20 cellular contexts compared by ENCODE assay signal in genomic region chr5:178537467-178538381, GRCh38. TPM values are rescaled to one million over a fixed set of nuclear protein-coding genes. Genes with fewer than 3 reads are reported as not detected.
DNase-seq lines count a peak whose midpoint lies in the region; FAIRE-seq and TF ChIP-seq lines count a peak whose summit lies in the region.
"Had no signal": no experiment of that assay in that cellular context is flagged by ENCODE, and none has a peak within 500 bp of the region (broad histone marks: within the 10 kb centered on the region; RNA-seq: fewer than 3 reads in every experiment).

No MANE protein-coding gene starts in this region.

- H3K4me3 Mint-ChIP-seq in nephron progenitor cell, result peak overlapping the region; percentile 6
- H3K4me3 Mint-ChIP-seq: CD8-positive, alpha-beta memory T cell had no signal

- no peak overlapping the region for H3K18ac ChIP-seq in H1 (ENCODE audit: extremely low read depth, low read length)

- 0 out of 2 replicates have a peak overlapping the region, but pooled peaks have one; percentile 3 for H2AK5ac ChIP-seq in H1 (ENCODE audit: low read depth, low read length)

- 88% methylated on average over 31 of the region's 31 CpGs; no CpG with 5 or more reads in 1 of the 2 experiments for WGBS in H1 (ENCODE audit: extremely low coverage in 1 of 2, insufficient coverage in 1 of 2, insufficient read length in 1 of 2, insufficient replicate concordance in 2 of 2, low coverage in 1 of 2, low lambda C conversion rate in 2 of 2, missing lambda C conversion rate in 1 of 2), 2 experiments
- WGBS in ovary, 3 donors, result 72 to 82% (median 74%) methylated on average over 31 of the region's 31 CpGs

- no peaks in the 10 kb centered on the region for H3K36me3 ChIP-seq in H1 (ENCODE audit: control insufficient read depth in 2 of 4, insufficient read depth in 4 of 4, low read length in 3 of 4)
- no peaks in the 10 kb centered on the region for H3K36me3 ChIP-seq in stomach smooth muscle (ENCODE audit: control insufficient read depth in 2 of 2, insufficient read depth in 2 of 2, low read length in 2 of 2)
- no peaks in the 10 kb centered on the region for H3K36me3 ChIP-seq in ovary
- H3K36me3 ChIP-seq: SJSA1 had no signal

- H3K27me3 ChIP-seq in H1 (replicated peaks in 1 of 4; ENCODE audit: control insufficient read depth in 3 of 4, extremely low read depth in 1 of 4, insufficient read depth in 3 of 4, low read length in 3 of 4) (no peaks in the 10 kb centered on the region), stomach smooth muscle (ENCODE audit: control insufficient read depth in 1 of 2, insufficient read depth in 2 of 2, low read length in 2 of 2) (no peaks in the 10 kb centered on the region), ovary (no peaks in the 10 kb centered on the region)
- H3K27me3 ChIP-seq: SJSA1 had no signal

- no peaks in the 10 kb centered on the region for H3K9me3 Mint-ChIP-seq in nephron progenitor cell
- H3K9me3 Mint-ChIP-seq: CD8-positive, alpha-beta memory T cell had no signal

- H3K79me1 ChIP-seq in H1 (ENCODE audit: low read depth, low read length), result no peaks in the 10 kb centered on the region; the same call in 1 of the 2 replicates

- no peaks in the 10 kb centered on the region for H3K36me3 Mint-ChIP-seq in nephron progenitor cell (ENCODE audit: low read depth)
- H3K36me3 Mint-ChIP-seq: CD8-positive, alpha-beta memory T cell had no signal

- H3K4me1 Mint-ChIP-seq in nephron progenitor cell, result peaks cover 53% of the 10 kb centered on the region
- H3K4me1 Mint-ChIP-seq: CD8-positive, alpha-beta memory T cell had no signal

- 0 out of 2 replicates have a peak overlapping the region, but pooled peaks have one; percentile 51 for H2BK15ac ChIP-seq in H1 (ENCODE audit: low read length)

- TF ChIP-seq EP300 in H1 (IDR thresholded peaks at IDR 0.05; ENCODE audit: borderline replicate concordance in 1 of 2, low read depth in 2 of 2, low read length in 2 of 2), result no peak
- no peak for TF ChIP-seq EP300 in ovary (IDR thresholded peaks at IDR 0.05)

- POLR2A ChIA-PET in H1 (lab: Charles Lee; ENCODE audit: partially characterized antibody), result interaction anchor here (1.4 kb wide), 1 partner anchor 14 kb away, joined by 3 read pairs; no protein-coding TSS in a partner anchor

- H3K9me3 ChIP-seq in H1 (ENCODE audit: insufficient read depth in 2 of 2, low read depth in 1 of 2, low read length in 1 of 2), result no peaks in the 10 kb centered on the region
- no peaks in the 10 kb centered on the region for H3K9me3 ChIP-seq in stomach smooth muscle (ENCODE audit: control insufficient read depth in 2 of 2, low read length in 2 of 2)
- no peaks in the 10 kb centered on the region for H3K9me3 ChIP-seq in ovary

- no peaks in the 10 kb centered on the region for H3K23me2 ChIP-seq in H1 (ENCODE audit: low read depth, low read length)

- peak; percentile 20 for DNase-seq in SIG-M5 treated with dmso at 0.1 percent for 504 hours (lab: John Stamatoyannopoulos, UW; ENCODE audit: unreplicated experiment)
- no peak for DNase-seq in SIG-M5 (lab: John Stamatoyannopoulos, UW)
- no peak for DNase-seq in H1 (ENCODE audit: low read depth in 1 of 2, low spot score in 2 of 2)
- DNase-seq in nephron progenitor cell, result no peak
- DNase-seq in activated CD4-positive, alpha-beta T cell treated with anti-CD3 and anti-CD28 coated beads, Interleukin-2, amount 50 U/mL, for 48 hours, result no peak
- DNase-seq in activated gamma-delta T cell treated with Interleukin-2 at 50 U/mL for 16 hours, result no peak
- DNase-seq in ovary, result no peak
- DNase-seq: CD8-positive, alpha-beta memory T cell; GF-D8; NCI-H187; NCI-H345; NCI-H526; OCI-M1 had no signal

- H3K79me2 ChIP-seq in H1 (ENCODE audit: control insufficient read depth in 1 of 2, insufficient read depth in 2 of 2, low read length in 2 of 2), result no peaks in the 10 kb centered on the region

- H3K4me3 ChIP-seq in H1 (ENCODE audit: extremely low read depth in 1 of 4, insufficient read depth in 2 of 4, low read depth in 3 of 4, low read length in 4 of 4), result no peak overlapping the region
- H3K4me3 ChIP-seq in stomach smooth muscle (ENCODE audit: low read length in 2 of 2), result no peak overlapping the region
- H3K4me3 ChIP-seq in ovary, result no peak overlapping the region
- H3K4me3 ChIP-seq: SJSA1 had no signal

- TF ChIP-seq RAD21 in H1 (IDR thresholded peaks at IDR 0.05 in 1 of 2, conservative IDR thresholded peaks at IDR 0.05 in 1 of 2; ENCODE audit: low read depth in 2 of 2, low read length in 2 of 2), result no peak

- intact Hi-C loops in ovary (cut with DNase I), result no loop called here

- H2BK12ac ChIP-seq in H1 (ENCODE audit: low read depth, low read length), result peak overlapping the region; percentile 71; the same call in 1 of the 2 replicates

- TF ChIP-seq POLR2A in H1 (IDR thresholded peaks at IDR 0.05; ENCODE audit: control extremely low read depth in 1 of 2, low read depth in 2 of 2, low read length in 2 of 2), result no peak
- no peak for TF ChIP-seq POLR2A in ovary (IDR thresholded peaks at IDR 0.05)

- CTCF ChIA-PET in H1 (lab: Charles Lee; ENCODE audit: partially characterized antibody), result interaction anchor here (1.1 to 1.7 kb wide), 4 partner anchors 14 to 19 kb away, joined by 3 to 7 read pairs (median 3); no protein-coding TSS in a partner anchor

- H2BK5ac ChIP-seq in H1 (ENCODE audit: low read depth, low read length), result 0 out of 2 replicates have a peak overlapping the region, but pooled peaks have one; percentile 7

- H3K27me3 Mint-ChIP-seq in nephron progenitor cell (ENCODE audit: low read depth, poor library complexity), result peaks cover 8% of the 10 kb centered on the region

- H4K5ac ChIP-seq in H1 (ENCODE audit: insufficient read length, low read depth, low read length), result no peak overlapping the region

- FAIRE-seq in H1 (lab: Jason Lieb, UNC), result peak; percentile 58
- FAIRE-seq: GM12892, H54 had no signal

- peaks cover 0 to 2% (median 0%) of the 10 kb centered on the region in 4 experiments; a peak in 1 of 7 replicates for H3K4me1 ChIP-seq in H1 (replicated peaks in 1 of 4; ENCODE audit: control insufficient read depth in 3 of 4, insufficient read depth in 4 of 4, low read length in 3 of 4)
- H3K4me1 ChIP-seq in stomach smooth muscle (ENCODE audit: control insufficient read depth, insufficient read depth, low read length), result peaks cover 16% of the 10 kb centered on the region
- peaks cover 6% of the 10 kb centered on the region for H3K4me1 ChIP-seq in ovary (ENCODE audit: insufficient read depth)
- H3K4me1 ChIP-seq: SJSA1 had no signal

- H3K9ac ChIP-seq in H1 (replicated peaks in 1 of 4; ENCODE audit: extremely low read depth in 1 of 4, low read depth in 3 of 4, low read length in 3 of 4) (no peak overlapping the region), stomach smooth muscle (ENCODE audit: low read length in 2 of 2) (no peak overlapping the region)

- no peak overlapping the region for H3K23ac ChIP-seq in H1 (ENCODE audit: insufficient read length)

- H2AFZ ChIP-seq in H1 (ENCODE audit: low read length), result no peak overlapping the region

- no peak for TF ChIP-seq CTCF in H1 (IDR thresholded peaks at IDR 0.05; ENCODE audit: control extremely low read depth in 1 of 3, insufficient read depth in 1 of 3, low read depth in 1 of 3, low read length in 3 of 3)
- TF ChIP-seq CTCF in nephron progenitor cell (IDR thresholded peaks at IDR 0.05), result no peak
- TF ChIP-seq CTCF in ovary (IDR thresholded peaks at IDR 0.05), result no peak

- H3K14ac ChIP-seq in H1 (ENCODE audit: insufficient read length), result no peak overlapping the region

- H4K91ac ChIP-seq in H1 (replicated peaks; ENCODE audit: insufficient read length, low read length), result no peak overlapping the region

- no peak overlapping the region for H3K56ac ChIP-seq in H1 (replicated peaks; ENCODE audit: insufficient read length, low read depth, low read length)

- H3K4me2 ChIP-seq in H1 (ENCODE audit: insufficient read depth in 1 of 2, low read depth in 2 of 2, low read length in 2 of 2), result no peak overlapping the region

- no peak overlapping the region for H3K27ac ChIP-seq in H1 (ENCODE audit: low read depth, low read length)
- H3K27ac ChIP-seq in stomach smooth muscle (ENCODE audit: low read length), result peak overlapping the region; percentile 46
- no peak overlapping the region for H3K27ac ChIP-seq in ovary
- H3K27ac ChIP-seq: RWPE1, SJSA1 had no signal

- H3K27ac Mint-ChIP-seq in nephron progenitor cell, result peak overlapping the region; percentile 86
- H3K27ac Mint-ChIP-seq: CD8-positive, alpha-beta memory T cell had no signal

- H2BK20ac ChIP-seq in H1 (ENCODE audit: low read length), result no peak overlapping the region

- no peak overlapping the region for H4K8ac ChIP-seq in H1 (ENCODE audit: extremely low read depth, insufficient read depth, low read length)

- H4K20me1 ChIP-seq in H1 (replicated peaks in 1 of 2; ENCODE audit: control insufficient read depth in 1 of 2, insufficient read depth in 2 of 2, low read length in 2 of 2), result no peaks in the 10 kb centered on the region

- no peak overlapping the region for H3K4ac ChIP-seq in H1 (replicated peaks; ENCODE audit: insufficient read length, low read depth, low read length)

- no peak overlapping the region for H2BK120ac ChIP-seq in H1 (replicated peaks; ENCODE audit: low read depth, low read length)

TF ChIP-seq in H1, 55 proteins besides CTCF, POLR2A, EP300 and RAD21 (continues in another document):
- TF ChIP-seq BCL11A (IDR thresholded peaks at IDR 0.05; ENCODE audit: low read depth in 2 of 2, low read length in 2 of 2), result no peak
- no peak for TF ChIP-seq FOSL1 (IDR thresholded peaks at IDR 0.05; ENCODE audit: insufficient read depth, low read depth, low read length)
- TF ChIP-seq HDAC6 (IDR thresholded peaks at IDR 0.05; ENCODE audit: low read depth, low read length), result no peak
- no peak for TF ChIP-seq RNF2 (IDR thresholded peaks at IDR 0.05; ENCODE audit: borderline replicate concordance, low read depth, low read length, missing control alignments, poor library complexity, severe bottlenecking)
- TF ChIP-seq SUZ12 (IDR thresholded peaks at IDR 0.05; ENCODE audit: low read length), result no peak

RNA-seq across cellular contexts. Expression of gene COL23A1, which starts 52.5 kb away (rescaled TPM):
- total RNA-seq in H1 (2021; fragmentation: NEBNext Ultra II Directional; extraction: Animal tissue kit (Norgen Biotek cat#: 25700)), result 4.7 and 5.9 TPM in 2 replicates
- 3.1 and 3.4 TPM in 2 replicates for polyA plus RNA-seq in H1 (2011; rRNA removed)
- 3.7 TPM for polyA plus RNA-seq in H1 (2011; cell fraction: cytosol; rRNA removed)
- 13.1 TPM for polyA plus RNA-seq in H1 (2011; cell fraction: nucleus; rRNA removed)
- polyA plus RNA-seq in H1 (2012, experiment 1 of 2), result 3.3 to 7.6 TPM (median 5.1 TPM) in 4 replicates
- polyA plus RNA-seq in H1 (2012, experiment 2 of 2), result 2.5 TPM
- 11.9 TPM for polyA plus RNA-seq in H1 (2013, experiment 1 of 2)
- 11.9 TPM for polyA plus RNA-seq in H1 (2013, experiment 2 of 2)
- polyA minus RNA-seq in H1 (2011; rRNA and poly(A)+ RNA removed), result 0.66 TPM in 2 replicates
- 3.5 TPM for polyA minus RNA-seq in H1 (2011; cell fraction: cytosol; rRNA and poly(A)+ RNA removed)
- 2.7 TPM for polyA minus RNA-seq in H1 (2011; cell fraction: nucleus; rRNA and poly(A)+ RNA removed)
- under 1 TPM in 6 of 7 donors, not detected in 1; 0.13 to 0.92 (median 0.54) TPM for total RNA-seq in ovary
- polyA plus RNA-seq in ovary, result under 1 TPM; 0.17 to 0.20 TPM
- total RNA-seq: A172, SJSA1 had no signal
- polyA plus RNA-seq: BJ; CD8-positive, alpha-beta memory T cell had no signal
